Comparison of ENCODE assay signal across 9 cellular contexts in genomic region chr5:10856646-10857332, GRCh38.
A peak's percentile ranks its signal among the peaks of the same experiment; 100 is the strongest.
DNase-seq lines count a peak whose midpoint lies in the region; ATAC-seq lines count a peak whose summit lies in the region.
"Had no signal": no experiment of that assay in that cellular context is flagged by ENCODE, and none has a peak within 500 bp of the region (broad histone marks: within the 10 kb centered on the region; RNA-seq: fewer than 3 reads in every experiment).

No MANE protein-coding gene starts in this region.

- H3K9me3 Mint-ChIP-seq in CD8-positive, alpha-beta memory T cell, result no peaks in the 10 kb centered on the region
- H3K9me3 Mint-ChIP-seq: CD4-positive, CD25-positive, alpha-beta regulatory T cell had no signal

- no peak overlapping the region for H3K4me3 Mint-ChIP-seq in CD8-positive, alpha-beta memory T cell
- H3K4me3 Mint-ChIP-seq: CD4-positive, CD25-positive, alpha-beta regulatory T cell had no signal

- no peaks in the 10 kb centered on the region for H3K9me3 ChIP-seq in CD8-positive, alpha-beta memory T cell (ENCODE audit: low read length)

- H3K27ac ChIP-seq in CD8-positive, alpha-beta memory T cell (ENCODE audit: low read depth, low read length), result no peak overlapping the region

- CTCF ChIA-PET in CD8-positive, alpha-beta memory T cell (lab: Charles Lee), result interaction anchor here (1.5 kb wide), 1 partner anchor 7 kb away, joined by 4 read pairs; no protein-coding TSS in a partner anchor

- intact Hi-C loops in left ventricle myocardium superior (cut with micrococcal nuclease), result no loop called here

- no peak overlapping the region for H3K27ac Mint-ChIP-seq in CD8-positive, alpha-beta memory T cell
- H3K27ac Mint-ChIP-seq: CD4-positive, CD25-positive, alpha-beta regulatory T cell had no signal

- H3K4me1 Mint-ChIP-seq in CD8-positive, alpha-beta memory T cell, result no peaks in the 10 kb centered on the region
- H3K4me1 Mint-ChIP-seq: CD4-positive, CD25-positive, alpha-beta regulatory T cell had no signal

- ATAC-seq in left ventricle myocardium superior, result peak; percentile 72

- H3K4me1 ChIP-seq in CD8-positive, alpha-beta memory T cell (ENCODE audit: insufficient read depth, low read length), result no peaks in the 10 kb centered on the region

- no peaks in the 10 kb centered on the region for H3K36me3 Mint-ChIP-seq in CD8-positive, alpha-beta memory T cell
- H3K36me3 Mint-ChIP-seq: CD4-positive, CD25-positive, alpha-beta regulatory T cell had no signal

- H3K4me3 ChIP-seq in CD8-positive, alpha-beta memory T cell (ENCODE audit: low read length), result no peak overlapping the region

- DNase-seq in NCI-H748 (lab: John Stamatoyannopoulos, UW; ENCODE audit: unreplicated experiment) (peak; percentile 59), NCI-H748 treated with DMSO at 0.1 percent for 48 hours (lab: John Stamatoyannopoulos, UW) (no peak), NAMALWA (ENCODE audit: low spot score) (peak; percentile 26), left ventricle myocardium superior (peak; percentile 71), putamen (ENCODE audit: low spot score) (peak; percentile 50), NCI-H146 treated with DMSO at 0.1 percent for 48 hours (lab: John Stamatoyannopoulos, UW; ENCODE audit: unreplicated experiment) (no peak)
- peak; percentile 10 for DNase-seq in activated naive CD4-positive, alpha-beta T cell treated with Interleukin-2 at 50 U/mL for 16 hours
- DNase-seq in CD8-positive, alpha-beta memory T cell, result no peak

- H3K36me3 ChIP-seq in CD8-positive, alpha-beta memory T cell (ENCODE audit: insufficient read depth, low read length), result no peaks in the 10 kb centered on the region

- H3K27me3 Mint-ChIP-seq in CD8-positive, alpha-beta memory T cell, result peaks cover 13 to 21% of the 10 kb centered on the region in 2 donors

- no peaks in the 10 kb centered on the region for H3K27me3 ChIP-seq in CD8-positive, alpha-beta memory T cell (ENCODE audit: insufficient read depth, low read length, poor library complexity, severe bottlenecking)

- POLR2A ChIA-PET in CD8-positive, alpha-beta memory T cell (lab: Charles Lee), result no interaction called here

Comparison
In these comparisons a context has a peak if more than half of its experiments do, and no peak if none do; other contexts are left out.
1. DNase-seq: peak in NCI-H748 (single experiment), NAMALWA (single experiment), activated naive CD4-positive, alpha-beta T cell treated with Interleukin-2 at 50 U/mL for 16 hours (single experiment), left ventricle myocardium superior (single experiment) and putamen (single experiment); none in NCI-H748 treated with DMSO at 0.1 percent for 48 hours (single experiment), CD8-positive, alpha-beta memory T cell (0 of 5) and NCI-H146 treated with DMSO at 0.1 percent for 48 hours (single experiment).